ENCODE assay signal across 19 cellular contexts in the genomic region with DNA sequence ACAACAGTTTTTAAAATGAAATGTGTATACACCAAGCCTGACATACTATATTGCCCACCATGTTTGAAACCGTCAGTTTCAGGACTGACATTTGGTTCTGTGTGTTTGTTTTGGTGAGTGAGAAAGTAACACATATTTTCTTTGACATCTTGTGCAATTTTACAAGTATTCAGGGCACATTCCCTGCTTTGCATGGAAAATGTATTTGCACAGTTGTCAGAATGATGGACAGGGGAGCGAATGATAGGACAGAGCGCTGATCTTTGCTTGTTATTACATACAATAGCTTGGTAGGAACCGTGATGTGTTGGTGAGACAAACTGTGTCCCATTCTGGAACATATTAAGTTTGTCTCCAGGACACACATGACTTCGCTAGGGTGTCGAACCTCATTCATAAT.
"Had no signal": no experiment of that assay in that cellular context is flagged by ENCODE, and none has a peak within 500 bp of the region (broad histone marks: within the 10 kb centered on the region; RNA-seq: fewer than 3 reads in every experiment).

No MANE protein-coding gene starts in this region.

- H3K27me3 ChIP-seq: SJSA1 had no signal

- ATAC-seq: K562 had no signal

- H3K4me1 ChIP-seq: SJSA1 had no signal

- H3K27ac ChIP-seq: SJSA1, SK-N-MC had no signal

- H3K4me3 ChIP-seq: K562, SJSA1, SK-N-MC had no signal

- H3K36me3 ChIP-seq: SJSA1 had no signal

- DNase-seq: MV-4-11, NCI-H1048, NCI-H1105, NCI-H1417, NCI-H1436 treated with DMSO at 0.1 percent for 48 hours, NCI-H1694, NCI-H187 treated with DMSO at 0.1 percent for 48 hours, NCI-H2029 treated with DMSO at 0.1 percent for 48 hours, NCI-H2171 treated with DMSO at 0.1 percent for 48 hours, NCI-H345, NCI-H446 treated with DMSO at 0.1 percent for 48 hours, NCI-H510A treated with DMSO at 0.1 percent for 48 hours, NCI-H748 treated with DMSO at 0.1 percent for 48 hours, Right ventricle myocardium superior, RPMI8226, SIG-M5 had no signal

- H3K9me3 ChIP-seq: SJSA1 had no signal
